ENCODE assay signal across 8 cellular contexts in genomic region chr17:38870259-38871165, GRCh38. TPM values are rescaled to one million over a fixed set of nuclear protein-coding genes. Genes with fewer than 3 reads are reported as not detected.
DNase-seq lines count a peak whose midpoint lies in the region; ATAC-seq and TF ChIP-seq lines count a peak whose summit lies in the region.

No MANE protein-coding gene starts in this region.

- TF ChIP-seq CTCF in GM06990 (IDR thresholded peaks at IDR 0.05; ENCODE audit: insufficient read depth, low read length, poor library complexity, severe bottlenecking) (no peak), SU-DHL-6 (IDR thresholded peaks at IDR 0.05; ENCODE audit: insufficient read depth, low read length, poor library complexity, severe bottlenecking) (no peak), heart left ventricle (IDR thresholded peaks at IDR 0.05) (peak in 2 of 12 donors; percentile 13 to 24), progenitor cell of endocrine pancreas (IDR thresholded peaks at IDR 0.05; ENCODE audit: unreplicated experiment) (no peak)

- no peak for TF ChIP-seq POLR2A in heart left ventricle (IDR thresholded peaks at IDR 0.05)

- 0 to 1% (median 0%) methylated on average over 29 to 56 of the region's 56 CpGs for WGBS in heart left ventricle, 4 donors

- H3K9me3 ChIP-seq in SU-DHL-6 (ENCODE audit: insufficient read depth, low read length), result no peaks in the 10 kb centered on the region
- H3K9me3 ChIP-seq in heart left ventricle, result no peaks in the 10 kb centered on the region

- peak overlapping the region; percentile 98 for H3K4me3 ChIP-seq in GM06990 (replicated peaks; ENCODE audit: low read depth, low read length)
- peak overlapping the region; percentile 96 for H3K4me3 ChIP-seq in SU-DHL-6 (ENCODE audit: insufficient read depth, low read length, poor library complexity, severe bottlenecking)
- H3K4me3 ChIP-seq in heart left ventricle, result peak overlapping the region; percentile 65 to 100 (median 84)

- peaks cover 23% of the 10 kb centered on the region for H3K36me3 Mint-ChIP-seq in activated naive CD8-positive, alpha-beta T cell treated with anti-CD3 and anti-CD28 coated beads, Interleukin-2, amount 10 ng/mL, durations not matched to agents 7 days and 5 days
- no peaks in the 10 kb centered on the region for H3K36me3 Mint-ChIP-seq in progenitor cell of endocrine pancreas (ENCODE audit: insufficient read depth)

- no peaks in the 10 kb centered on the region for H3K9me3 Mint-ChIP-seq in activated naive CD8-positive, alpha-beta T cell treated with anti-CD3 and anti-CD28 coated beads, Interleukin-2, amount 10 ng/mL, durations not matched to agents 7 days and 5 days
- H3K9me3 Mint-ChIP-seq in progenitor cell of endocrine pancreas (ENCODE audit: low read depth), result no peaks in the 10 kb centered on the region

- H3K9ac ChIP-seq in SU-DHL-6 (ENCODE audit: low read length), result peak overlapping the region; percentile 95

- peaks cover 56% of the 10 kb centered on the region for H3K4me1 Mint-ChIP-seq in activated naive CD8-positive, alpha-beta T cell treated with anti-CD3 and anti-CD28 coated beads, Interleukin-2, amount 10 ng/mL, durations not matched to agents 7 days and 5 days
- peaks cover 29% of the 10 kb centered on the region for H3K4me1 Mint-ChIP-seq in progenitor cell of endocrine pancreas (ENCODE audit: low read depth)

- POLR2A ChIA-PET in activated naive CD8-positive, alpha-beta T cell treated with anti-CD3 and anti-CD28 coated beads, Interleukin-2, amount 10 ng/mL, durations not matched to agents 7 days and 5 days (lab: Charles Lee), result interaction anchor here (0.5 to 7.2 kb wide), 34 partner anchors 10 to 581 kb away, joined by 3 to 147 read pairs (median 7); partner anchors contain the start of genes CWC25, FBXO47, LASP1NB and MED1

- H3K4me3 Mint-ChIP-seq in activated naive CD8-positive, alpha-beta T cell treated with anti-CD3 and anti-CD28 coated beads, Interleukin-2, amount 10 ng/mL, durations not matched to agents 7 days and 5 days, result peak overlapping the region; percentile 97
- H3K4me3 Mint-ChIP-seq in progenitor cell of endocrine pancreas (ENCODE audit: low read depth), result peak overlapping the region; percentile 99

- H3K36me3 ChIP-seq in GM06990 (ENCODE audit: control insufficient read depth, insufficient read depth, low read length), result peaks cover 8% of the 10 kb centered on the region
- no peaks in the 10 kb centered on the region for H3K36me3 ChIP-seq in SU-DHL-6 (ENCODE audit: low read length)
- peaks cover 0 to 14% (median 0%) of the 10 kb centered on the region in 9 donors for H3K36me3 ChIP-seq in heart left ventricle

- no peaks in the 10 kb centered on the region for H3K27me3 Mint-ChIP-seq in activated naive CD8-positive, alpha-beta T cell treated with anti-CD3 and anti-CD28 coated beads, Interleukin-2, amount 10 ng/mL, durations not matched to agents 7 days and 5 days
- H3K27me3 Mint-ChIP-seq in progenitor cell of endocrine pancreas, result no peaks in the 10 kb centered on the region

- H3K27ac Mint-ChIP-seq in activated naive CD8-positive, alpha-beta T cell treated with anti-CD3 and anti-CD28 coated beads, Interleukin-2, amount 10 ng/mL, durations not matched to agents 7 days and 5 days, result peak overlapping the region; percentile 96
- peak overlapping the region; percentile 98 for H3K27ac Mint-ChIP-seq in progenitor cell of endocrine pancreas

- no peaks in the 10 kb centered on the region for H4K20me1 ChIP-seq in SU-DHL-6 (ENCODE audit: low read depth, low read length)

- H3K27ac ChIP-seq in SU-DHL-6 (ENCODE audit: low read depth, low read length) (peak overlapping the region; percentile 94), heart left ventricle (peak overlapping the region; percentile 93 to 99 (median 96))

- H3F3A ChIP-seq in SU-DHL-6 (ENCODE audit: insufficient read depth), result peaks cover 30% of the 10 kb centered on the region

- no peak overlapping the region for H2AFZ ChIP-seq in SU-DHL-6 (ENCODE audit: low read depth, low read length, severe bottlenecking)

- H3K27me3 ChIP-seq in GM06990 (replicated peaks; ENCODE audit: control insufficient read depth, insufficient read depth, low read length), result no peaks in the 10 kb centered on the region
- no peaks in the 10 kb centered on the region for H3K27me3 ChIP-seq in SU-DHL-6 (ENCODE audit: low read length)
- H3K27me3 ChIP-seq in heart left ventricle, result no peaks in the 10 kb centered on the region

- peaks cover 19 to 61% (median 49%) of the 10 kb centered on the region in 12 donors for H3K4me1 ChIP-seq in heart left ventricle

- intact Hi-C loops in heart left ventricle (cut with DNase I), result loop anchor here in 7 of 10 donors (2.0 to 10.0 kb wide), 9 partner anchors 37 to 284 kb away; partner anchors contain the start of genes PLXDC1 (in 4 of the 7), FBXO47 (in 3 of the 7) and PSMB3 (in 1 of the 7)

- peaks cover 54% of the 10 kb centered on the region for H3K79me2 ChIP-seq in SU-DHL-6 (ENCODE audit: insufficient read depth, low read length)

- DNase-seq in GM06990 (ENCODE audit: extremely low read depth, insufficient read length) (peak; percentile 71), HK-2 (ENCODE audit: unreplicated experiment) (peak; percentile 70), heart left ventricle (peak; percentile 81 to 87 (median 83)), progenitor cell of endocrine pancreas (ENCODE audit: low spot score, unreplicated experiment) (peak; percentile 28), NCI-H2107 treated with DMSO at 0.1 percent for 48 hours (lab: John Stamatoyannopoulos, UW; ENCODE audit: unreplicated experiment) (no peak)
- peak; percentile 80 for DNase-seq in activated naive CD8-positive, alpha-beta T cell treated with anti-CD3 and anti-CD28 coated beads, Interleukin-2, amount 10 ng/mL, durations not matched to agents 7 days and 5 days

- H3K9me2 ChIP-seq in SU-DHL-6 (replicated peaks; ENCODE audit: insufficient read depth, low read length), result no peaks in the 10 kb centered on the region

- peak; percentile 47 for ATAC-seq in activated naive CD8-positive, alpha-beta T cell treated with anti-CD3 and anti-CD28 coated beads, Interleukin-2, amount 10 ng/mL, durations not matched to agents 7 days and 5 days (ENCODE audit: low read depth)
- ATAC-seq in heart left ventricle (peak; percentile 32 to 66 (median 56)), GM18873 (IDR thresholded peaks at IDR 0.05; ENCODE audit: low FRiP score, unreplicated experiment) (no peak)

- peak overlapping the region; percentile 87 for H3K4me2 ChIP-seq in SU-DHL-6 (ENCODE audit: low read depth, low read length, poor library complexity, severe bottlenecking)

RNA-seq across cellular contexts. Expression of gene LASP1, which starts 0.7 kb away (rescaled TPM):
- total RNA-seq in activated naive CD8-positive, alpha-beta T cell treated with anti-CD3 and anti-CD28 coated beads, Interleukin-2, amount 10 ng/mL, durations not matched to agents 7 days and 5 days, result 100 to 1,000 TPM; 227 to 236 TPM
- total RNA-seq in heart left ventricle, result 10 to 100 TPM; 23.2 to 88.2 (median 26.7) TPM
- polyA plus RNA-seq in heart left ventricle, result 10 to 100 TPM; 18.2 to 29.2 TPM
- total RNA-seq in progenitor cell of endocrine pancreas, result 134 and 135 TPM in 2 replicates

RNA-seq across cellular contexts. Expression of gene RPL23, which starts 17.0 kb away (rescaled TPM):
- 1,000 to 10,000 TPM; 1,166 to 1,188 TPM for total RNA-seq in activated naive CD8-positive, alpha-beta T cell treated with anti-CD3 and anti-CD28 coated beads, Interleukin-2, amount 10 ng/mL, durations not matched to agents 7 days and 5 days
- total RNA-seq in heart left ventricle (1,000 to 10,000 TPM in 1 of 9 donors, 100 to 1,000 TPM in 8; 698 to 1,018 (median 826) TPM), progenitor cell of endocrine pancreas (1,623 and 1,642 TPM in 2 replicates)
- polyA plus RNA-seq in heart left ventricle, result 1,000 to 10,000 TPM; 1,964 to 2,300 TPM

RNA-seq across cellular contexts. Expression of gene CWC25, which starts 45.4 kb away (rescaled TPM):
- 10 to 100 TPM; 35.2 to 37.5 TPM for total RNA-seq in activated naive CD8-positive, alpha-beta T cell treated with anti-CD3 and anti-CD28 coated beads, Interleukin-2, amount 10 ng/mL, durations not matched to agents 7 days and 5 days
- total RNA-seq in heart left ventricle (10 to 100 TPM in 2 of 9 donors, 1 to 10 TPM in 7; 6.7 to 11.1 (median 8.3) TPM), progenitor cell of endocrine pancreas (17.1 and 19.9 TPM in 2 replicates)
- 10 to 100 TPM in 1 of 2 donors, 1 to 10 TPM in 1; 9.7 to 10.9 TPM for polyA plus RNA-seq in heart left ventricle
